In the genomic region with DNA sequence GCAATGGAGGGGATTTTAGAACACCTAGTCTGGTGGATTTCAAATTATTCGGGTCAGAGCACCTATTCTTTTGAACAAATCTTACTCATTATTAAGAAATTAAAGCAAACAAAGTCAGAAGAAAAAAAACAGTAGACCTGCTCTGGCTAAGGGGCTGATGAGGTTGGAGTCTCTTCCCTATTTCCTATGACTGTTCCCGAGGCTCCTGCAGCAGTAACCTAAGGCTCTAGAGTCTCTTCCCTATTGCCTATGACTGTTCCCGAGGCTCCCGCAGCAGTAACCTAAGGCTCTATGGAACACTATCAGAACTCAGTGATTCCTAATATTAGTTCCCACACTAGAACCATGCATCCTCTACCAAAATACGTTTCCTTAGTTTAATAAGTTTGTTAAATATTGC, we compare ENCODE assay signal across 27 cellular contexts.
DNase-seq lines count a peak whose midpoint lies in the region; ATAC-seq and TF ChIP-seq lines count a peak whose summit lies in the region.
"Had no signal": no experiment of that assay in that cellular context is flagged by ENCODE, and none has a peak within 500 bp of the region (broad histone marks: within the 10 kb centered on the region; RNA-seq: fewer than 3 reads in every experiment).

No MANE protein-coding gene starts in this region.

- no peaks in the 10 kb centered on the region for H3K79me2 ChIP-seq in osteoblast (ENCODE audit: insufficient read depth, low read length)

- no peak overlapping the region for H2AFZ ChIP-seq in osteoblast (ENCODE audit: low read length)

- no peaks in the 10 kb centered on the region for H3K9me3 Mint-ChIP-seq in osteocyte (ENCODE audit: unreplicated experiment)
- H3K9me3 Mint-ChIP-seq: activated CD4-positive, alpha-beta memory T cell treated with anti-CD3 and anti-CD28 coated beads for 36 hours; activated naive CD8-positive, alpha-beta T cell treated with anti-CD3 and anti-CD28 coated beads for 36 hours; mesothelial cell of epicardium had no signal

- no peak for TF ChIP-seq CTCF in osteocyte (IDR thresholded peaks at IDR 0.05)
- TF ChIP-seq CTCF in osteoblast (IDR thresholded peaks at IDR 0.05; ENCODE audit: extremely low read depth, low read depth, low read length), result no peak

- no peaks in the 10 kb centered on the region for H3K27me3 ChIP-seq in osteoblast (ENCODE audit: insufficient read depth, low read length)
- H3K27me3 ChIP-seq: ascending aorta, dorsolateral prefrontal cortex, ovary had no signal

- no peaks in the 10 kb centered on the region for H3K36me3 Mint-ChIP-seq in osteocyte (ENCODE audit: unreplicated experiment)
- H3K36me3 Mint-ChIP-seq: activated CD4-positive, alpha-beta memory T cell treated with anti-CD3 and anti-CD28 coated beads for 36 hours; activated naive CD8-positive, alpha-beta T cell treated with anti-CD3 and anti-CD28 coated beads for 36 hours; IgD-negative memory B cell; mesothelial cell of epicardium; natural killer cell; stimulated activated effector memory CD8-positive, alpha-beta T cell treated with anti-CD3 and anti-CD28 coated beads, Interleukin-12 subunit alpha, Interleukin-12 subunit beta, amount 100 ng/mL, for 72 hours had no signal

- DNase-seq in RPMI7951 (ENCODE audit: low read depth) (peak; percentile 62), glomerular visceral epithelial cell (ENCODE audit: extremely low spot score) (peak; percentile 60), osteocyte (ENCODE audit: extremely low spot score, unreplicated experiment) (no peak), osteoblast (ENCODE audit: insufficient read length, low spot score, missing footprints) (no peak), NCI-H345 treated with DMSO at 0.1 percent for 48 hours (lab: John Stamatoyannopoulos, UW; ENCODE audit: unreplicated experiment) (no peak)
- DNase-seq: activated CD4-positive, alpha-beta memory T cell treated with anti-CD3 and anti-CD28 coated beads for 36 hours; activated CD8-positive, alpha-beta memory T cell treated with anti-CD3 and anti-CD28 coated beads, Interleukin-2, amount 50 U/mL, for 48 hours; activated naive CD8-positive, alpha-beta T cell treated with anti-CD3 and anti-CD28 coated beads for 36 hours; dorsolateral prefrontal cortex; heart left ventricle; left lung; natural killer cell; NCI-H1105 treated with DMSO at 0.1 percent for 48 hours; NCI-H2029; NCI-H226; ovary; SHP77 treated with DMSO at 0.1 percent for 48 hours; spleen; stimulated activated CD4-positive, alpha-beta T cell treated with anti-CD3 and anti-CD28 coated beads, Interleukin-2, amount 100 ng/mL, for 48 hours had no signal

- peak overlapping the region; percentile 30; the same call in 1 of the 2 replicates for H3K9ac ChIP-seq in ES-I3 (ENCODE audit: low read depth, low read length)

- no peaks in the 10 kb centered on the region for H3K9me3 ChIP-seq in ES-I3 (ENCODE audit: control insufficient read depth, insufficient read depth, low read length)
- H3K9me3 ChIP-seq in osteoblast (ENCODE audit: low read depth, low read length), result no peaks in the 10 kb centered on the region
- H3K9me3 ChIP-seq: ascending aorta, left lung, ovary had no signal

- no peak overlapping the region for H3K4me3 Mint-ChIP-seq in osteocyte (ENCODE audit: unreplicated experiment)
- H3K4me3 Mint-ChIP-seq: activated CD4-positive, alpha-beta memory T cell treated with anti-CD3 and anti-CD28 coated beads for 36 hours; activated naive CD8-positive, alpha-beta T cell treated with anti-CD3 and anti-CD28 coated beads for 36 hours; IgD-negative memory B cell; mesothelial cell of epicardium; natural killer cell; stimulated activated effector memory CD8-positive, alpha-beta T cell treated with anti-CD3 and anti-CD28 coated beads, Interleukin-12 subunit alpha, Interleukin-12 subunit beta, amount 100 ng/mL, for 72 hours had no signal

- H3K36me3 ChIP-seq in ES-I3 (ENCODE audit: insufficient read depth, low read length) (no peaks in the 10 kb centered on the region), osteoblast (ENCODE audit: insufficient read depth, low read length) (peaks cover 5% of the 10 kb centered on the region)
- H3K36me3 ChIP-seq: ascending aorta, heart left ventricle, left lung, ovary, spleen had no signal

- H3K4me3 ChIP-seq in osteoblast (ENCODE audit: insufficient read depth, low read length), result no peak overlapping the region
- H3K4me3 ChIP-seq: ascending aorta, heart left ventricle, left lung, ovary, spleen had no signal

- no peak overlapping the region for H3K4me2 ChIP-seq in osteoblast (ENCODE audit: insufficient read depth, low read length)

- no peak for ATAC-seq in GM18511 (IDR thresholded peaks at IDR 0.05; ENCODE audit: unreplicated experiment)
- ATAC-seq: activated CD4-positive, CD25-positive, alpha-beta regulatory T cell treated with anti-CD3 and anti-CD28 coated beads, Interleukin-2, amount 50 U/mL, for 24 hours; heart left ventricle; left lung; natural killer cell; stimulated activated effector memory CD8-positive, alpha-beta T cell treated with anti-CD3 and anti-CD28 coated beads, Interleukin-12 subunit alpha, Interleukin-12 subunit beta, amount 100 ng/mL, for 72 hours had no signal

- no peaks in the 10 kb centered on the region for H4K20me1 ChIP-seq in osteoblast (ENCODE audit: insufficient read depth, low read length)

- H3K4me1 ChIP-seq in ES-I3 (ENCODE audit: insufficient read depth, low read length) (peaks cover 64% of the 10 kb centered on the region), osteoblast (ENCODE audit: insufficient read depth, low read length) (peaks cover 24% of the 10 kb centered on the region)
- H3K4me1 ChIP-seq: ascending aorta, heart left ventricle, left lung, spleen had no signal

- no peaks in the 10 kb centered on the region for H3K27me3 Mint-ChIP-seq in osteocyte (ENCODE audit: unreplicated experiment)
- H3K27me3 Mint-ChIP-seq: activated CD4-positive, alpha-beta memory T cell treated with anti-CD3 and anti-CD28 coated beads for 36 hours had no signal

- no peak overlapping the region for H3K27ac ChIP-seq in osteoblast (ENCODE audit: low read depth, low read length)
- H3K27ac ChIP-seq: ascending aorta, C4-2B, heart left ventricle, left lung, ovary, spleen had no signal

- H3K4me1 Mint-ChIP-seq in osteocyte (ENCODE audit: unreplicated experiment), result peaks cover 55% of the 10 kb centered on the region
- H3K4me1 Mint-ChIP-seq: activated naive CD8-positive, alpha-beta T cell treated with anti-CD3 and anti-CD28 coated beads for 36 hours; natural killer cell; stimulated activated effector memory CD8-positive, alpha-beta T cell treated with anti-CD3 and anti-CD28 coated beads, Interleukin-12 subunit alpha, Interleukin-12 subunit beta, amount 100 ng/mL, for 72 hours had no signal

- peak overlapping the region; percentile 52 for H3K27ac Mint-ChIP-seq in osteocyte (ENCODE audit: unreplicated experiment)
- H3K27ac Mint-ChIP-seq: activated CD4-positive, alpha-beta memory T cell treated with anti-CD3 and anti-CD28 coated beads for 36 hours; activated naive CD8-positive, alpha-beta T cell treated with anti-CD3 and anti-CD28 coated beads for 36 hours; IgD-negative memory B cell; natural killer cell; stimulated activated effector memory CD8-positive, alpha-beta T cell treated with anti-CD3 and anti-CD28 coated beads, Interleukin-12 subunit alpha, Interleukin-12 subunit beta, amount 100 ng/mL, for 72 hours had no signal

Comparison
In these comparisons a context has a peak if more than half of its experiments do, and no peak if none do; other contexts are left out.
1. DNase-seq: peak in RPMI7951 (single experiment) and glomerular visceral epithelial cell (single experiment); none in osteocyte (single experiment), osteoblast (single experiment) and NCI-H345 treated with DMSO at 0.1 percent for 48 hours (single experiment).